In the genomic region with DNA sequence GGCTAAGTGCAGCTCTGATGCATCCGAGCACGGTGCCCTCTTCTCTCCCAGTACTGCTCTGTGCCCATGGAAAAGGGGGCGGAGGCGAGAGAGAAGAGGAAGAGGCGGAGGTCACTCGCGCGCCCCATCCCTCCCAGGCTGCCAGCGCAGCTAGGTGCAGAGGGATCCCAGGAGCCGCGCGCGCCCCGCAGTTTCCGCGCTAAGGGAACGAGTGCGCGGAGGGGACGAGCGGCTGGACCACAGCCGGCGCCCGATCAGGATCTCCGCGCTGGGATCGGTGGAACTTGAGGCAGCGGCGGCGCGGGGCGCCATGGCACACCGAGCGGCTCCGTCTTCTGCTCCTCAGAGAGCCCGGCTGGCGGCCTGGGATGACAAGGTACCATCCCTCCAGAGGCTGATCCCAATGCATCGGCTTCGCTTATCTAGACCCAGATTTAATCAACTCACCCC, we compare ENCODE assay signal across 11 cellular contexts. TPM values are rescaled to one million over a fixed set of nuclear protein-coding genes. Genes with fewer than 3 reads are reported as not detected.
DNase-seq lines count a peak whose midpoint lies in the region; ATAC-seq, FAIRE-seq and TF ChIP-seq lines count a peak whose summit lies in the region.
"Had no signal": no experiment of that assay in that cellular context is flagged by ENCODE, and none has a peak within 500 bp of the region (broad histone marks: within the 10 kb centered on the region; RNA-seq: fewer than 3 reads in every experiment).

A gene with protein sequence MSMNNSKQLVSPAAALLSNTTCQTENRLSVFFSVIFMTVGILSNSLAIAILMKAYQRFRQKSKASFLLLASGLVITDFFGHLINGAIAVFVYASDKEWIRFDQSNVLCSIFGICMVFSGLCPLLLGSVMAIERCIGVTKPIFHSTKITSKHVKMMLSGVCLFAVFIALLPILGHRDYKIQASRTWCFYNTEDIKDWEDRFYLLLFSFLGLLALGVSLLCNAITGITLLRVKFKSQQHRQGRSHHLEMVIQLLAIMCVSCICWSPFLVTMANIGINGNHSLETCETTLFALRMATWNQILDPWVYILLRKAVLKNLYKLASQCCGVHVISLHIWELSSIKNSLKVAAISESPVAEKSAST (plus strand): TSS at position 114 of the 450 bp plus-strand sequence. CDS start 1,770 bp downstream, outside the sequence.

- peak in 1 of 4 donors; percentile 20 for TF ChIP-seq POLR2A in upper lobe of left lung (IDR thresholded peaks at IDR 0.05)

- intact Hi-C loops in left lung (cut with DNase I) = no loop called here

- H3K27ac ChIP-seq in left lung (peak within 1 kb of the TSS in 1 of 2 donors; percentile 42), upper lobe of left lung (peak within 1 kb of the TSS in 2 of 4 donors; percentile 26 to 71)

- no peaks in the 10 kb centered on the region for H3K9me3 ChIP-seq in left lung
- no peaks in the 10 kb centered on the region for H3K9me3 ChIP-seq in upper lobe of left lung

- TF ChIP-seq CTCF in bronchial epithelial cell (IDR thresholded peaks at IDR 0.05; ENCODE audit: insufficient read depth, low read length, severe bottlenecking) = no peak
- no peak for TF ChIP-seq CTCF in left lung (IDR thresholded peaks at IDR 0.05)
- TF ChIP-seq CTCF in upper lobe of left lung (IDR thresholded peaks at IDR 0.05) = no peak

- WGBS in upper lobe of left lung, 2 donors = 1 to 5% methylated on average over 12 to 39 of the region's 39 CpGs

- H3K4me3 ChIP-seq in bronchial epithelial cell (ENCODE audit: low read depth, low read length) = peak within 1 kb of the TSS; percentile 30
- peak within 1 kb of the TSS; percentile 38 to 43 for H3K4me3 ChIP-seq in left lung
- H3K4me3 ChIP-seq in upper lobe of left lung = peak within 1 kb of the TSS in 3 of 4 donors; percentile 41 to 58 (median 53)

- peaks cover 10% of the 10 kb centered on the region for H3K27me3 ChIP-seq in bronchial epithelial cell (ENCODE audit: control insufficient read depth, insufficient read depth, low read length)
- H3K27me3 ChIP-seq in left lung = peaks cover 0 to 41% of the 10 kb centered on the region in 2 donors
- peaks cover 0 to 5% (median 0%) of the 10 kb centered on the region in 4 donors for H3K27me3 ChIP-seq in upper lobe of left lung

- no peak for TF ChIP-seq EP300 in upper lobe of left lung (IDR thresholded peaks at IDR 0.05)

- ATAC-seq in left lung (peak; percentile 91), upper lobe of left lung (ENCODE audit: low FRiP score in 2 of 2) (peak; percentile 66 to 82)
- ATAC-seq: left colon had no signal

- DNase-seq in NCI-H82 (lab: John Stamatoyannopoulos, UW) (peak; percentile 76), NCI-H82 treated with DMSO at 0.1 percent for 48 hours (lab: John Stamatoyannopoulos, UW; ENCODE audit: unreplicated experiment) (no peak), bronchial epithelial cell (ENCODE audit: low read depth) (no peak), left lung (peak; percentile 38 to 83), upper lobe of left lung (peak; percentile 36 to 88), HT-29 (ENCODE audit: low spot score) (no peak), AML-193 (lab: John Stamatoyannopoulos, UW) (no peak)
- DNase-seq in stimulated activated naive CD4-positive, alpha-beta T cell (lab: John Stamatoyannopoulos, UW) = no peak
- DNase-seq: CD4-positive, CD25-positive, alpha-beta regulatory T cell; OCI-M1 had no signal

- no peak for FAIRE-seq in bronchial epithelial cell (lab: Jason Lieb, UNC)

- H3K4me1 ChIP-seq in left lung = no peaks in the 10 kb centered on the region
- peaks cover 0 to 14% (median 7%) of the 10 kb centered on the region in 4 donors for H3K4me1 ChIP-seq in upper lobe of left lung

- no peaks in the 10 kb centered on the region for H3K36me3 ChIP-seq in bronchial epithelial cell (ENCODE audit: control insufficient read depth, insufficient read depth, low read length)
- H3K36me3 ChIP-seq in left lung = no peaks in the 10 kb centered on the region
- no peaks in the 10 kb centered on the region for H3K36me3 ChIP-seq in upper lobe of left lung

RNA-seq across cellular contexts. Expression of the gene that starts here (rescaled TPM):
- total RNA-seq in bronchial epithelial cell (0.13 and 0.26 TPM in 2 replicates), left lung (1 to 10 TPM; 2.1 to 4.7 TPM), upper lobe of left lung (1 to 10 TPM in 5 of 6 donors, under 1 TPM in 1; 0.78 to 4.7 (median 2.2) TPM)
- total RNA-seq in HT-29 (2014; rRNA removed; shearing (Covaris generic)) = not detected in 2 replicates
- total RNA-seq: CD4-positive, CD25-positive, alpha-beta regulatory T cell had no signal

Comparison
In these comparisons a context has a peak if more than half of its experiments do, and no peak if none do; other contexts are left out.
1. DNase-seq: peak in NCI-H82 (single experiment), left lung (2 of 2) and upper lobe of left lung (2 of 2); none in NCI-H82 treated with DMSO at 0.1 percent for 48 hours (single experiment), bronchial epithelial cell (single experiment), HT-29 (single experiment), AML-193 (0 of 2) and stimulated activated naive CD4-positive, alpha-beta T cell (0 of 6).
2. Peak in every context shown above with its lines, with median percentiles within 50 percentile points of each other: H3K4me3 ChIP-seq.